ENCODE assay signal across 12 cellular contexts in genomic region chr2:66431840-66432511, GRCh38. TPM values are rescaled to one million over a fixed set of nuclear protein-coding genes. Genes with fewer than 3 reads are reported as not detected.
DNase-seq lines count a peak whose midpoint lies in the region; ATAC-seq and TF ChIP-seq lines count a peak whose summit lies in the region.
"Had no signal": no experiment of that assay in that cellular context is flagged by ENCODE, and none has a peak within 500 bp of the region (broad histone marks: within the 10 kb centered on the region; RNA-seq: fewer than 3 reads in every experiment).

No MANE protein-coding gene starts in this region.

- no peaks in the 10 kb centered on the region for H3K9me3 ChIP-seq in right cardiac atrium (ENCODE audit: control insufficient read depth, low read length)
- no peaks in the 10 kb centered on the region for H3K9me3 ChIP-seq in vagina

- H3K27ac ChIP-seq in right cardiac atrium (ENCODE audit: low read length), result no peak overlapping the region
- peak overlapping the region; percentile 98 for H3K27ac ChIP-seq in vagina

- peak overlapping the region; percentile 74 for H3K4me3 Mint-ChIP-seq in neural crest cell
- H3K4me3 Mint-ChIP-seq in activated T-helper 1 cell treated with anti-CD3 and anti-CD28 coated beads, Interleukin-12 subunit alpha, Interleukin-12 subunit beta, Interleukin-2, Interleukin-4 antibody, amounts not matched to agents 30 ng/mL and 10 ng/mL and 1 ng/mL, durations not matched to agents 14 hours and 24 hours and 36 hours, result no peak overlapping the region

- H3K4me1 Mint-ChIP-seq in neural crest cell, result peaks cover 44% of the 10 kb centered on the region
- H3K4me1 Mint-ChIP-seq in activated T-helper 1 cell treated with anti-CD3 and anti-CD28 coated beads, Interleukin-12 subunit alpha, Interleukin-12 subunit beta, Interleukin-2, Interleukin-4 antibody, amounts not matched to agents 30 ng/mL and 10 ng/mL and 1 ng/mL, durations not matched to agents 14 hours and 24 hours and 36 hours (ENCODE audit: low read depth), result peaks cover 18% of the 10 kb centered on the region

- H3K27me3 ChIP-seq in right cardiac atrium (ENCODE audit: control insufficient read depth, insufficient read depth) (no peaks in the 10 kb centered on the region), vagina (no peaks in the 10 kb centered on the region)

- peak overlapping the region; percentile 86 for H3K4me3 ChIP-seq in right cardiac atrium (ENCODE audit: low read length)
- peak overlapping the region; percentile 10 for H3K4me3 ChIP-seq in fibroblast of pulmonary artery (replicated peaks; ENCODE audit: low read depth, low read length)
- H3K4me3 ChIP-seq in vagina, result peak overlapping the region; percentile 72 to 77

- H3K27ac Mint-ChIP-seq in neural crest cell (ENCODE audit: unreplicated experiment), result no peak overlapping the region
- H3K27ac Mint-ChIP-seq in activated T-helper 1 cell treated with anti-CD3 and anti-CD28 coated beads, Interleukin-12 subunit alpha, Interleukin-12 subunit beta, Interleukin-2, Interleukin-4 antibody, amounts not matched to agents 30 ng/mL and 10 ng/mL and 1 ng/mL, durations not matched to agents 14 hours and 24 hours and 36 hours, result no peak overlapping the region
- H3K27ac Mint-ChIP-seq: activated CD4-positive, alpha-beta T cell treated with anti-CD3 and anti-CD28 coated beads, Interleukin-2, amount 10 ng/mL, durations not matched to agents 24 days and 14 days; activated naive CD4-positive, alpha-beta T cell treated with anti-CD3 and anti-CD28 coated beads, Interleukin-2, amount 50 U/mL, for 72 hours had no signal

- ATAC-seq in right cardiac atrium (no peak), Right ventricle myocardium superior (ENCODE audit: poor library complexity) (no peak), GM18861 (IDR thresholded peaks at IDR 0.05; ENCODE audit: unreplicated experiment) (no peak)
- ATAC-seq: activated naive CD4-positive, alpha-beta T cell treated with anti-CD3 and anti-CD28 coated beads, Interleukin-2, amount 50 U/mL, for 72 hours had no signal

- TF ChIP-seq POLR2A in vagina (IDR thresholded peaks at IDR 0.05), result no peak

- intact Hi-C loops in right cardiac atrium (cut with DNase I), result loop anchor here (5.0 to 10.0 kb wide), 5 partner anchors 63 to 1413 kb away; partner anchors contain the start of gene ETAA1 (in 1 of the 4)
- intact Hi-C loops in Right ventricle myocardium superior (cut with DNase I), result loop anchor here (5.0 kb wide), 1 partner anchor 140 kb away; no protein-coding TSS in a partner anchor
- intact Hi-C loops in vagina (cut with DNase I), result loop anchor here (5.0 kb wide), 2 partner anchors 1220 to 1410 kb away; no protein-coding TSS in a partner anchor
- intact Hi-C loops in activated T-helper 1 cell treated with anti-CD3 and anti-CD28 coated beads, Interleukin-12 subunit alpha, Interleukin-12 subunit beta, Interleukin-2, Interleukin-4 antibody, amounts not matched to agents 30 ng/mL and 10 ng/mL and 1 ng/mL, durations not matched to agents 14 hours and 24 hours and 36 hours (cut with micrococcal nuclease), result no loop called here

- no peaks in the 10 kb centered on the region for H3K4me1 ChIP-seq in right cardiac atrium (ENCODE audit: control insufficient read depth, insufficient read depth, low read length)
- peaks cover 6% of the 10 kb centered on the region for H3K4me1 ChIP-seq in vagina

- no peaks in the 10 kb centered on the region for H3K9me3 Mint-ChIP-seq in neural crest cell
- no peaks in the 10 kb centered on the region for H3K9me3 Mint-ChIP-seq in activated T-helper 1 cell treated with anti-CD3 and anti-CD28 coated beads, Interleukin-12 subunit alpha, Interleukin-12 subunit beta, Interleukin-2, Interleukin-4 antibody, amounts not matched to agents 30 ng/mL and 10 ng/mL and 1 ng/mL, durations not matched to agents 14 hours and 24 hours and 36 hours
- H3K9me3 Mint-ChIP-seq: activated CD4-positive, alpha-beta T cell treated with anti-CD3 and anti-CD28 coated beads, Interleukin-2, amount 10 ng/mL, durations not matched to agents 24 days and 14 days; activated naive CD4-positive, alpha-beta T cell treated with anti-CD3 and anti-CD28 coated beads, Interleukin-2, amount 50 U/mL, for 72 hours had no signal

- H3K36me3 Mint-ChIP-seq in neural crest cell (ENCODE audit: low read depth), result peaks cover 3% of the 10 kb centered on the region
- peaks cover 2% of the 10 kb centered on the region for H3K36me3 Mint-ChIP-seq in activated T-helper 1 cell treated with anti-CD3 and anti-CD28 coated beads, Interleukin-12 subunit alpha, Interleukin-12 subunit beta, Interleukin-2, Interleukin-4 antibody, amounts not matched to agents 30 ng/mL and 10 ng/mL and 1 ng/mL, durations not matched to agents 14 hours and 24 hours and 36 hours (ENCODE audit: low read depth)

- DNase-seq in right cardiac atrium (peak in 1 of 3 donors; percentile 59), Right ventricle myocardium superior (no peak), fibroblast of pulmonary artery (ENCODE audit: low read depth) (no peak), neural crest cell (ENCODE audit: low read depth, low spot score) (no peak), vagina (ENCODE audit: extremely low spot score in 2 of 2) (no peak), DMS79 (lab: John Stamatoyannopoulos, UW) (no peak)
- no peak for DNase-seq in activated T-helper 1 cell treated with anti-CD3 and anti-CD28 coated beads, Interleukin-12 subunit alpha, Interleukin-12 subunit beta, Interleukin-2, Interleukin-4 antibody, amounts not matched to agents 30 ng/mL and 10 ng/mL and 1 ng/mL, durations not matched to agents 14 hours and 24 hours and 36 hours (ENCODE audit: low spot score)
- DNase-seq: effector memory CD4-positive, alpha-beta T cell; Kasumi-1 had no signal

- TF ChIP-seq CTCF in fibroblast of pulmonary artery (IDR thresholded peaks at IDR 0.05; ENCODE audit: low read length, missing control alignments) (no peak), neural crest cell (conservative IDR thresholded peaks at IDR 0.05) (no peak), vagina (IDR thresholded peaks at IDR 0.05) (no peak)

- 39% methylated on average over 36 of the region's 36 CpGs for WGBS in right cardiac atrium

- no peaks in the 10 kb centered on the region for H3K36me3 ChIP-seq in vagina

- peaks cover 87% of the 10 kb centered on the region for H3K27me3 Mint-ChIP-seq in neural crest cell (ENCODE audit: low read depth)
- peaks cover 81% of the 10 kb centered on the region for H3K27me3 Mint-ChIP-seq in activated T-helper 1 cell treated with anti-CD3 and anti-CD28 coated beads, Interleukin-12 subunit alpha, Interleukin-12 subunit beta, Interleukin-2, Interleukin-4 antibody, amounts not matched to agents 30 ng/mL and 10 ng/mL and 1 ng/mL, durations not matched to agents 14 hours and 24 hours and 36 hours (ENCODE audit: insufficient read depth)

RNA-seq across cellular contexts. Expression of gene MEIS1, which starts 2.9 kb away (rescaled TPM):
- 10 to 100 TPM; 20.4 to 41.2 (median 33.6) TPM for total RNA-seq in right cardiac atrium
- polyA plus RNA-seq in right cardiac atrium, result 16.9 TPM
- total RNA-seq in Right ventricle myocardium superior, result 41.7 TPM
- total RNA-seq in neural crest cell, result 101 and 107 TPM in 2 replicates
- 80.5 TPM for total RNA-seq in vagina
- total RNA-seq in activated T-helper 1 cell treated with anti-CD3 and anti-CD28 coated beads, Interleukin-12 subunit alpha, Interleukin-12 subunit beta, Interleukin-2, Interleukin-4 antibody, amounts not matched to agents 30 ng/mL and 10 ng/mL and 1 ng/mL, durations not matched to agents 14 hours and 24 hours and 36 hours, result not detected in 2 replicates
- total RNA-seq: activated CD4-positive, alpha-beta T cell treated with anti-CD3 and anti-CD28 coated beads, Interleukin-2, amount 10 ng/mL, durations not matched to agents 24 days and 14 days; activated naive CD4-positive, alpha-beta T cell treated with anti-CD3 and anti-CD28 coated beads, Interleukin-2, amount 50 U/mL, for 72 hours had no signal

Comparison
In these comparisons a context has a peak if more than half of its experiments do, and no peak if none do; other contexts are left out.
1. H3K4me3 ChIP-seq: peak in every context shown above with its lines; median percentile 86 in right cardiac atrium; 74 in vagina; 10 in fibroblast of pulmonary artery.
2. RNA of gene MEIS1, which starts 2.9 kb away (total RNA-seq): 101 to 107 TPM in neural crest cell, 80.5 TPM in vagina (single experiment), 41.7 TPM in Right ventricle myocardium superior (single experiment) and 20.4 to 41.2 TPM in right cardiac atrium; not detected in activated T-helper 1 cell treated with anti-CD3 and anti-CD28 coated beads, Interleukin-12 subunit alpha, Interleukin-12 subunit beta, Interleukin-2, Interleukin-4 antibody, amounts not matched to agents 30 ng/mL and 10 ng/mL and 1 ng/mL, durations not matched to agents 14 hours and 24 hours and 36 hours; every median in the first group is over 10 times any median in the second.